1 cellular context compared by ENCODE assay signal in the genomic region with DNA sequence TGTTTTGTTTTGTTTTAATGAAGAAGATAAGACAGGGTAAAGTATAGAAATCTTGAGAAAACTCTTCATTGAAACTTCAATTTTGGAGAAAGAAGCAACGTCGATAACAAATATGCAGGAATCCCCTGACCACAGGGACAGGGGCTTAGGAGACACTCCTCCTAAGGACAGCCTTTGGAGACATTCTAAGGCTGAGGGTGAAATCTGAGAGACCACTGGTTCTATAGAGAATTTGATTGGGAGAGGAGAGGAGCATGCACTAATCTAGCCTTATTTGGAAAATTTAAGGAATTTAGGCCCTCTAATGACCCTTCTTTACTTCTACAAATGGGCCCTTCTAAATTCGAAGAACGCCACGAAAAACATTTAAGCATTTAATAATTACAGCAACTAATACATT.
TF ChIP-seq lines count a peak whose summit lies in the region.

No MANE protein-coding gene starts in this region.

TF ChIP-seq in GM23338, 12 proteins besides CTCF, POLR2A, EP300 and RAD21 (continued from another document):
- TF ChIP-seq CREB1 (CRISPR knock-in tag; IDR thresholded peaks at IDR 0.05; ENCODE audit: low read depth), result no peak
